In genomic region chr22:46969491-46969890, GRCh38 we compare ENCODE assay signal across 10 cellular contexts.
A peak's percentile ranks its signal among the peaks of the same experiment; 100 is the strongest.
DNase-seq lines count a peak whose midpoint lies in the region; ATAC-seq, FAIRE-seq and TF ChIP-seq lines count a peak whose summit lies in the region.
"Had no signal": no experiment of that assay in that cellular context is flagged by ENCODE, and none has a peak within 500 bp of the region (broad histone marks: within the 10 kb centered on the region; RNA-seq: fewer than 3 reads in every experiment).

No MANE protein-coding gene starts in this region.

- H3K27me3 ChIP-seq in CD8-positive, alpha-beta T cell (ENCODE audit: insufficient read depth, low read length): no peaks in the 10 kb centered on the region
- no peaks in the 10 kb centered on the region for H3K27me3 ChIP-seq in esophagus muscularis mucosa
- H3K27me3 ChIP-seq in stomach: no peaks in the 10 kb centered on the region
- H3K27me3 ChIP-seq in right cardiac atrium (ENCODE audit: control insufficient read depth, insufficient read depth): no peaks in the 10 kb centered on the region

- peak overlapping the region; percentile 73 for H3K27ac Mint-ChIP-seq in CD8-positive, alpha-beta T cell
- H3K27ac Mint-ChIP-seq in activated T-helper 2 cell treated with anti-CD3 and anti-CD28 coated beads, Interferon-gamma antibody, Interleukin-2, Interleukin-4, amounts not matched to agents 10 μg/mL and 5 μg/mL and 100 μg/mL, durations not matched to agents 14 hours and 24 hours and 36 hours: peak overlapping the region; percentile 70
- H3K27ac Mint-ChIP-seq in glutamatergic neuron (ENCODE audit: unreplicated experiment): no peak overlapping the region

- intact Hi-C loops in CD8-positive, alpha-beta T cell (cut with DNase I, micrococcal nuclease): no loop called here
- intact Hi-C loops in activated T-helper 2 cell treated with anti-CD3 and anti-CD28 coated beads, Interferon-gamma antibody, Interleukin-2, Interleukin-4, amounts not matched to agents 10 μg/mL and 5 μg/mL and 100 μg/mL, durations not matched to agents 14 hours and 24 hours and 36 hours (cut with micrococcal nuclease): no loop called here
- intact Hi-C loops in esophagus muscularis mucosa (cut with DNase I): no loop called here
- intact Hi-C loops in stomach (cut with DNase I; ENCODE audit: low total_unique reads): no loop called here
- intact Hi-C loops in right cardiac atrium (cut with DNase I): no loop called here

- no peaks in the 10 kb centered on the region for H3K27me3 Mint-ChIP-seq in CD8-positive, alpha-beta T cell (ENCODE audit: low read depth)
- H3K27me3 Mint-ChIP-seq in activated T-helper 2 cell treated with anti-CD3 and anti-CD28 coated beads, Interferon-gamma antibody, Interleukin-2, Interleukin-4, amounts not matched to agents 10 μg/mL and 5 μg/mL and 100 μg/mL, durations not matched to agents 14 hours and 24 hours and 36 hours (ENCODE audit: low read depth): no peaks in the 10 kb centered on the region
- H3K27me3 Mint-ChIP-seq in glutamatergic neuron (ENCODE audit: unreplicated experiment): peaks cover 6% of the 10 kb centered on the region

- peak; percentile 78 for FAIRE-seq in GM19239 (lab: Jason Lieb, UNC)

- CTCF ChIA-PET in CD8-positive, alpha-beta T cell (lab: Charles Lee): no interaction called here

- H3K4me1 Mint-ChIP-seq in CD8-positive, alpha-beta T cell (ENCODE audit: low read depth): peaks cover 30% of the 10 kb centered on the region
- peaks cover 24% of the 10 kb centered on the region for H3K4me1 Mint-ChIP-seq in activated T-helper 2 cell treated with anti-CD3 and anti-CD28 coated beads, Interferon-gamma antibody, Interleukin-2, Interleukin-4, amounts not matched to agents 10 μg/mL and 5 μg/mL and 100 μg/mL, durations not matched to agents 14 hours and 24 hours and 36 hours (ENCODE audit: low read depth)
- peaks cover 10% of the 10 kb centered on the region for H3K4me1 Mint-ChIP-seq in glutamatergic neuron (ENCODE audit: low read depth, unreplicated experiment)

- H3K9me3 Mint-ChIP-seq in CD8-positive, alpha-beta T cell: no peaks in the 10 kb centered on the region
- no peaks in the 10 kb centered on the region for H3K9me3 Mint-ChIP-seq in activated T-helper 2 cell treated with anti-CD3 and anti-CD28 coated beads, Interferon-gamma antibody, Interleukin-2, Interleukin-4, amounts not matched to agents 10 μg/mL and 5 μg/mL and 100 μg/mL, durations not matched to agents 14 hours and 24 hours and 36 hours
- peaks cover 5% of the 10 kb centered on the region for H3K9me3 Mint-ChIP-seq in glutamatergic neuron (ENCODE audit: unreplicated experiment)

- TF ChIP-seq POLR2A in esophagus muscularis mucosa (IDR thresholded peaks at IDR 0.05; ENCODE audit: low read depth) (no peak), stomach (IDR thresholded peaks at IDR 0.05) (no peak)

- H3K4me3 ChIP-seq in CD8-positive, alpha-beta T cell (ENCODE audit: low read depth, low read length): no peak overlapping the region
- H3K4me3 ChIP-seq in esophagus muscularis mucosa (no peak overlapping the region), stomach (no peak overlapping the region), right cardiac atrium (ENCODE audit: low read length) (no peak overlapping the region)

- peaks cover 5% of the 10 kb centered on the region for H3K36me3 ChIP-seq in CD8-positive, alpha-beta T cell (ENCODE audit: insufficient read depth, low read length)
- H3K36me3 ChIP-seq in esophagus muscularis mucosa (peaks cover 0 to 10% (median 5%) of the 10 kb centered on the region in 4 donors), stomach (peaks cover 2 to 14% (median 6%) of the 10 kb centered on the region in 4 donors)

- ATAC-seq in CD8-positive, alpha-beta T cell: no peak
- ATAC-seq in HG02981 (IDR thresholded peaks at IDR 0.05; ENCODE audit: unreplicated experiment): peak; percentile 91
- no peak for ATAC-seq in right cardiac atrium

- peaks cover 26% of the 10 kb centered on the region for H3K36me3 Mint-ChIP-seq in CD8-positive, alpha-beta T cell
- no peaks in the 10 kb centered on the region for H3K36me3 Mint-ChIP-seq in activated T-helper 2 cell treated with anti-CD3 and anti-CD28 coated beads, Interferon-gamma antibody, Interleukin-2, Interleukin-4, amounts not matched to agents 10 μg/mL and 5 μg/mL and 100 μg/mL, durations not matched to agents 14 hours and 24 hours and 36 hours (ENCODE audit: low read depth)
- no peaks in the 10 kb centered on the region for H3K36me3 Mint-ChIP-seq in glutamatergic neuron (ENCODE audit: unreplicated experiment)

- no peaks in the 10 kb centered on the region for H3K9me3 ChIP-seq in CD8-positive, alpha-beta T cell (ENCODE audit: low read length)
- no peaks in the 10 kb centered on the region for H3K9me3 ChIP-seq in esophagus muscularis mucosa
- no peaks in the 10 kb centered on the region for H3K9me3 ChIP-seq in stomach
- no peaks in the 10 kb centered on the region for H3K9me3 ChIP-seq in right cardiac atrium (ENCODE audit: control insufficient read depth, low read length)

- H3K27ac ChIP-seq in CD8-positive, alpha-beta T cell (ENCODE audit: low read depth, low read length): no peak overlapping the region
- no peak overlapping the region for H3K27ac ChIP-seq in esophagus muscularis mucosa (replicated peaks in 1 of 4)
- H3K27ac ChIP-seq in stomach: no peak overlapping the region
- no peak overlapping the region for H3K27ac ChIP-seq in right cardiac atrium (ENCODE audit: low read length)
- H3K27ac ChIP-seq: HL-60 had no signal

- TF ChIP-seq CTCF in CD8-positive, alpha-beta T cell (IDR thresholded peaks at IDR 0.05): no peak
- no peak for TF ChIP-seq CTCF in glutamatergic neuron (IDR thresholded peaks at IDR 0.05; ENCODE audit: partially characterized antibody, unreplicated experiment)
- TF ChIP-seq CTCF in esophagus muscularis mucosa (IDR thresholded peaks at IDR 0.05): no peak
- no peak for TF ChIP-seq CTCF in stomach (IDR thresholded peaks at IDR 0.05)

- no peak overlapping the region for H3K4me3 Mint-ChIP-seq in CD8-positive, alpha-beta T cell
- H3K4me3 Mint-ChIP-seq in activated T-helper 2 cell treated with anti-CD3 and anti-CD28 coated beads, Interferon-gamma antibody, Interleukin-2, Interleukin-4, amounts not matched to agents 10 μg/mL and 5 μg/mL and 100 μg/mL, durations not matched to agents 14 hours and 24 hours and 36 hours (ENCODE audit: low read depth): no peak overlapping the region
- H3K4me3 Mint-ChIP-seq in glutamatergic neuron (ENCODE audit: unreplicated experiment): no peak overlapping the region

- TF ChIP-seq EP300 in esophagus muscularis mucosa (IDR thresholded peaks at IDR 0.05) (no peak), stomach (IDR thresholded peaks at IDR 0.05) (no peak)

- no peaks in the 10 kb centered on the region for H3K4me1 ChIP-seq in CD8-positive, alpha-beta T cell (ENCODE audit: insufficient read depth, low read length)
- H3K4me1 ChIP-seq in esophagus muscularis mucosa (peaks cover 8 to 25% (median 19%) of the 10 kb centered on the region in 4 donors), stomach (peaks cover 0 to 8% (median 2%) of the 10 kb centered on the region in 4 donors), right cardiac atrium (ENCODE audit: control insufficient read depth, insufficient read depth, low read length) (peaks cover 8% of the 10 kb centered on the region)

- POLR2A ChIA-PET in CD8-positive, alpha-beta T cell (lab: Charles Lee): no interaction called here

- WGBS in esophagus muscularis mucosa: 94% methylated on average over 4 of the region's 4 CpGs
- 81 to 93% (median 89%) methylated on average over 4 of the region's 4 CpGs for WGBS in stomach, 5 donors
- 95% methylated on average over 4 of the region's 4 CpGs for WGBS in right cardiac atrium

- DNase-seq in CD8-positive, alpha-beta T cell: no peak
- DNase-seq in GM19239 (ENCODE audit: insufficient read length, low spot score) (peak; percentile 76), glutamatergic neuron (no peak), esophagus muscularis mucosa (ENCODE audit: extremely low spot score) (no peak), stomach (no peak), right cardiac atrium (no peak)
- no peak for DNase-seq in activated T-helper 2 cell treated with anti-CD3 and anti-CD28 coated beads, Interferon-gamma antibody, Interleukin-2, Interleukin-4, amounts not matched to agents 10 μg/mL and 5 μg/mL and 100 μg/mL, durations not matched to agents 14 hours and 24 hours and 36 hours (ENCODE audit: low spot score)
- DNase-seq: NCI-H510A had no signal
